In the genomic region with DNA sequence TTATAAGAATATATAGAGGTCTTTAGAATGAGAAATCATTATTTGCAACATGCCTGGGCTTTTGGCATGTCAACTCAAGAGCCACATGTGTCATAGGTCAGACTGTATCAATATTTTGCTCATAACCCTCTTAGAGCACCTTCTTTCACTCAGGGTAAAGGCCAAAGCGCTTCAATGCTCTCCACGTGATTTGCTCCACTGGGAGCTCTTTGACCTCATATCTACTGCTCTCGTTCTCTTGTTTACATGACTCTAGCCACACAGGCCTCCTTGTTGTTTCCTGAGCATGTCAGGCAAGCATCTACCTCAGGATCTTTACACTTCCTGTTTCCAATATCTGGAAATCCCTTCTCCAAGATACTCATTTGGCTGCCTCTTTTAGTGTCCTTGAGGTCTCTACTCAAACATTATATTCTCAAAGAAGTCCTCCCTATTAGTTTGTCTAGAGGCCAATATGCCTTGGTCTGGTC, we compare ENCODE assay signal across 1 cellular context.
TF ChIP-seq lines count a peak whose summit lies in the region.

No MANE protein-coding gene starts in this region.

TF ChIP-seq in HepG2, 621 proteins besides CTCF, POLR2A, EP300 and RAD21 (continued from another document and continues in another):
- TF ChIP-seq, protein P1, sequence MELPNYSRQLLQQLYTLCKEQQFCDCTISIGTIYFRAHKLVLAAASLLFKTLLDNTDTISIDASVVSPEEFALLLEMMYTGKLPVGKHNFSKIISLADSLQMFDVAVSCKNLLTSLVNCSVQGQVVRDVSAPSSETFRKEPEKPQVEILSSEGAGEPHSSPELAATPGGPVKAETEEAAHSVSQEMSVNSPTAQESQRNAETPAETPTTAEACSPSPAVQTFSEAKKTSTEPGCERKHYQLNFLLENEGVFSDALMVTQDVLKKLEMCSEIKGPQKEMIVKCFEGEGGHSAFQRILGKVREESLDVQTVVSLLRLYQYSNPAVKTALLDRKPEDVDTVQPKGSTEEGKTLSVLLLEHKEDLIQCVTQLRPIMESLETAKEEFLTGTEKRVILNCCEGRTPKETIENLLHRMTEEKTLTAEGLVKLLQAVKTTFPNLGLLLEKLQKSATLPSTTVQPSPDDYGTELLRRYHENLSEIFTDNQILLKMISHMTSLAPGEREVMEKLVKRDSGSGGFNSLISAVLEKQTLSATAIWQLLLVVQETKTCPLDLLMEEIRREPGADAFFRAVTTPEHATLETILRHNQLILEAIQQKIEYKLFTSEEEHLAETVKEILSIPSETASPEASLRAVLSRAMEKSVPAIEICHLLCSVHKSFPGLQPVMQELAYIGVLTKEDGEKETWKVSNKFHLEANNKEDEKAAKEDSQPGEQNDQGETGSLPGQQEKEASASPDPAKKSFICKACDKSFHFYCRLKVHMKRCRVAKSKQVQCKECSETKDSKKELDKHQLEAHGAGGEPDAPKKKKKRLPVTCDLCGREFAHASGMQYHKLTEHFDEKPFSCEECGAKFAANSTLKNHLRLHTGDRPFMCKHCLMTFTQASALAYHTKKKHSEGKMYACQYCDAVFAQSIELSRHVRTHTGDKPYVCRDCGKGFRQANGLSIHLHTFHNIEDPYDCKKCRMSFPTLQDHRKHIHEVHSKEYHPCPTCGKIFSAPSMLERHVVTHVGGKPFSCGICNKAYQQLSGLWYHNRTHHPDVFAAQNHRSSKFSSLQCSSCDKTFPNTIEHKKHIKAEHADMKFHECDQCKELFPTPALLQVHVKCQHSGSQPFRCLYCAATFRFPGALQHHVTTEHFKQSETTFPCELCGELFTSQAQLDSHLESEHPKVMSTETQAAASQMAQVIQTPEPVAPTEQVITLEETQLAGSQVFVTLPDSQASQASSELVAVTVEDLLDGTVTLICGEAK (IDR thresholded peaks at IDR 0.05) = no peak
- TF ChIP-seq, protein P1 (CRISPR knock-in tag; IDR thresholded peaks at IDR 0.05) = peak; percentile 65; the same call in 1 of the 2 replicates
- TF ChIP-seq, protein P2, sequence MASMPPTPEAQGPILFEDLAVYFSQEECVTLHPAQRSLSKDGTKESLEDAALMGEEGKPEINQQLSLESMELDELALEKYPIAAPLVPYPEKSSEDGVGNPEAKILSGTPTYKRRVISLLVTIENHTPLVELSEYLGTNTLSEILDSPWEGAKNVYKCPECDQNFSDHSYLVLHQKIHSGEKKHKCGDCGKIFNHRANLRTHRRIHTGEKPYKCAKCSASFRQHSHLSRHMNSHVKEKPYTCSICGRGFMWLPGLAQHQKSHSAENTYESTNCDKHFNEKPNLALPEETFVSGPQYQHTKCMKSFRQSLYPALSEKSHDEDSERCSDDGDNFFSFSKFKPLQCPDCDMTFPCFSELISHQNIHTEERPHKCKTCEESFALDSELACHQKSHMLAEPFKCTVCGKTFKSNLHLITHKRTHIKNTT (CRISPR knock-in tag; IDR thresholded peaks at IDR 0.05) = no peak
- TF ChIP-seq, protein P3, sequence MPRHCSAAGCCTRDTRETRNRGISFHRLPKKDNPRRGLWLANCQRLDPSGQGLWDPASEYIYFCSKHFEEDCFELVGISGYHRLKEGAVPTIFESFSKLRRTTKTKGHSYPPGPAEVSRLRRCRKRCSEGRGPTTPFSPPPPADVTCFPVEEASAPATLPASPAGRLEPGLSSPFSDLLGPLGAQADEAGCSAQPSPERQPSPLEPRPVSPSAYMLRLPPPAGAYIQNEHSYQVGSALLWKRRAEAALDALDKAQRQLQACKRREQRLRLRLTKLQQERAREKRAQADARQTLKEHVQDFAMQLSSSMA (CRISPR knock-in tag; IDR thresholded peaks at IDR 0.05) = no peak
- TF ChIP-seq, protein P4, sequence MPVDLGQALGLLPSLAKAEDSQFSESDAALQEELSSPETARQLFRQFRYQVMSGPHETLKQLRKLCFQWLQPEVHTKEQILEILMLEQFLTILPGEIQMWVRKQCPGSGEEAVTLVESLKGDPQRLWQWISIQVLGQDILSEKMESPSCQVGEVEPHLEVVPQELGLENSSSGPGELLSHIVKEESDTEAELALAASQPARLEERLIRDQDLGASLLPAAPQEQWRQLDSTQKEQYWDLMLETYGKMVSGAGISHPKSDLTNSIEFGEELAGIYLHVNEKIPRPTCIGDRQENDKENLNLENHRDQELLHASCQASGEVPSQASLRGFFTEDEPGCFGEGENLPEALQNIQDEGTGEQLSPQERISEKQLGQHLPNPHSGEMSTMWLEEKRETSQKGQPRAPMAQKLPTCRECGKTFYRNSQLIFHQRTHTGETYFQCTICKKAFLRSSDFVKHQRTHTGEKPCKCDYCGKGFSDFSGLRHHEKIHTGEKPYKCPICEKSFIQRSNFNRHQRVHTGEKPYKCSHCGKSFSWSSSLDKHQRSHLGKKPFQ (CRISPR knock-in tag; IDR thresholded peaks at IDR 0.05; ENCODE audit: insufficient replicate concordance) = no peak
- TF ChIP-seq NFE2L2 (IDR thresholded peaks at IDR 0.05; ENCODE audit: low read length) = no peak
- no peak for TF ChIP-seq NFE2 (CRISPR knock-in tag; IDR thresholded peaks at IDR 0.05)
- TF ChIP-seq ZFAT (CRISPR knock-in tag; conservative IDR thresholded peaks at IDR 0.05) = no peak
- TF ChIP-seq TCF12 (IDR thresholded peaks at IDR 0.05) = no peak
- peak; percentile 96 for TF ChIP-seq TCF12 (CRISPR knock-in tag; IDR thresholded peaks at IDR 0.05)
- TF ChIP-seq HOXA7 (CRISPR knock-in tag; IDR thresholded peaks at IDR 0.05) = no peak
- TF ChIP-seq, protein P5, sequence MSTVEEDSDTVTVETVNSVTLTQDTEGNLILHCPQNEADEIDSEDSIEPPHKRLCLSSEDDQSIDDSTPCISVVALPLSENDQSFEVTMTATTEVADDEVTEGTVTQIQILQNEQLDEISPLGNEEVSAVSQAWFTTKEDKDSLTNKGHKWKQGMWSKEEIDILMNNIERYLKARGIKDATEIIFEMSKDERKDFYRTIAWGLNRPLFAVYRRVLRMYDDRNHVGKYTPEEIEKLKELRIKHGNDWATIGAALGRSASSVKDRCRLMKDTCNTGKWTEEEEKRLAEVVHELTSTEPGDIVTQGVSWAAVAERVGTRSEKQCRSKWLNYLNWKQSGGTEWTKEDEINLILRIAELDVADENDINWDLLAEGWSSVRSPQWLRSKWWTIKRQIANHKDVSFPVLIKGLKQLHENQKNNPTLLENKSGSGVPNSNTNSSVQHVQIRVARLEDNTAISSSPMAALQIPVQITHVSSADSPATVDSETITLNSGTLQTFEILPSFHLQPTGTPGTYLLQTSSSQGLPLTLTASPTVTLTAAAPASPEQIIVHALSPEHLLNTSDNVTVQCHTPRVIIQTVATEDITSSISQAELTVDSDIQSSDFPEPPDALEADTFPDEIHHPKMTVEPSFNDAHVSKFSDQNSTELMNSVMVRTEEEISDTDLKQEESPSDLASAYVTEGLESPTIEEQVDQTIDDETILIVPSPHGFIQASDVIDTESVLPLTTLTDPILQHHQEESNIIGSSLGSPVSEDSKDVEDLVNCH (CRISPR knock-in tag; IDR thresholded peaks at IDR 0.05) = no peak
- peak; percentile 95 for TF ChIP-seq HOXD1 (CRISPR knock-in tag; IDR thresholded peaks at IDR 0.05)
- 0 out of 2 replicates have a peak, but pooled peaks have one; percentile 48 for TF ChIP-seq JUND (CRISPR knock-in tag; IDR thresholded peaks at IDR 0.05)
- TF ChIP-seq, protein P6, sequence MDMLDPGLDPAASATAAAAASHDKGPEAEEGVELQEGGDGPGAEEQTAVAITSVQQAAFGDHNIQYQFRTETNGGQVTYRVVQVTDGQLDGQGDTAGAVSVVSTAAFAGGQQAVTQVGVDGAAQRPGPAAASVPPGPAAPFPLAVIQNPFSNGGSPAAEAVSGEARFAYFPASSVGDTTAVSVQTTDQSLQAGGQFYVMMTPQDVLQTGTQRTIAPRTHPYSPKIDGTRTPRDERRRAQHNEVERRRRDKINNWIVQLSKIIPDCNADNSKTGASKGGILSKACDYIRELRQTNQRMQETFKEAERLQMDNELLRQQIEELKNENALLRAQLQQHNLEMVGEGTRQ (IDR thresholded peaks at IDR 0.05; ENCODE audit: low read depth, low read length) = peak; percentile 91
- TF ChIP-seq, protein P6 (CRISPR knock-in tag; IDR thresholded peaks at IDR 0.05; ENCODE audit: borderline replicate concordance) = peak; percentile 90; the same call in 1 of the 2 replicates
- TF ChIP-seq ZNF557 (CRISPR knock-in tag; IDR thresholded peaks at IDR 0.05) = 0 out of 2 replicates have a peak, but pooled peaks have one; percentile 92
- TF ChIP-seq, protein P7, sequence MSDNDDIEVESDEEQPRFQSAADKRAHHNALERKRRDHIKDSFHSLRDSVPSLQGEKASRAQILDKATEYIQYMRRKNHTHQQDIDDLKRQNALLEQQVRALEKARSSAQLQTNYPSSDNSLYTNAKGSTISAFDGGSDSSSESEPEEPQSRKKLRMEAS (IDR thresholded peaks at IDR 0.05) = peak; percentile 93
- TF ChIP-seq, protein P8, sequence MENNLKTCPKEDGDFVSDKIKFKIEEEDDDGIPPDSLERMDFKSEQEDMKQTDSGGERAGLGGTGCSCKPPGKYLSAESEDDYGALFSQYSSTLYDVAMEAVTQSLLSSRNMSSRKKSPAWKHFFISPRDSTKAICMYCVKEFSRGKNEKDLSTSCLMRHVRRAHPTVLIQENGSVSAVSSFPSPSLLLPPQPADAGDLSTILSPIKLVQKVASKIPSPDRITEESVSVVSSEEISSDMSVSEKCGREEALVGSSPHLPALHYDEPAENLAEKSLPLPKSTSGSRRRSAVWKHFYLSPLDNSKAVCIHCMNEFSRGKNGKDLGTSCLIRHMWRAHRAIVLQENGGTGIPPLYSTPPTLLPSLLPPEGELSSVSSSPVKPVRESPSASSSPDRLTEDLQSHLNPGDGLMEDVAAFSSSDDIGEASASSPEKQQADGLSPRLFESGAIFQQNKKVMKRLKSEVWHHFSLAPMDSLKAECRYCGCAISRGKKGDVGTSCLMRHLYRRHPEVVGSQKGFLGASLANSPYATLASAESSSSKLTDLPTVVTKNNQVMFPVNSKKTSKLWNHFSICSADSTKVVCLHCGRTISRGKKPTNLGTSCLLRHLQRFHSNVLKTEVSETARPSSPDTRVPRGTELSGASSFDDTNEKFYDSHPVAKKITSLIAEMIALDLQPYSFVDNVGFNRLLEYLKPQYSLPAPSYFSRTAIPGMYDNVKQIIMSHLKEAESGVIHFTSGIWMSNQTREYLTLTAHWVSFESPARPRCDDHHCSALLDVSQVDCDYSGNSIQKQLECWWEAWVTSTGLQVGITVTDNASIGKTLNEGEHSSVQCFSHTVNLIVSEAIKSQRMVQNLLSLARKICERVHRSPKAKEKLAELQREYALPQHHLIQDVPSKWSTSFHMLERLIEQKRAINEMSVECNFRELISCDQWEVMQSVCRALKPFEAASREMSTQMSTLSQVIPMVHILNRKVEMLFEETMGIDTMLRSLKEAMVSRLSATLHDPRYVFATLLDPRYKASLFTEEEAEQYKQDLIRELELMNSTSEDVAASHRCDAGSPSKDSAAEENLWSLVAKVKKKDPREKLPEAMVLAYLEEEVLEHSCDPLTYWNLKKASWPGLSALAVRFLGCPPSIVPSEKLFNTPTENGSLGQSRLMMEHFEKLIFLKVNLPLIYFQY (CRISPR knock-in tag; IDR thresholded peaks at IDR 0.05; ENCODE audit: borderline replicate concordance) = peak; percentile 89; the same call in 1 of the 2 replicates
- TF ChIP-seq HOXA5 (CRISPR knock-in tag; IDR thresholded peaks at IDR 0.05) = peak; percentile 86
- peak; percentile 99 for TF ChIP-seq POGZ (CRISPR knock-in tag; IDR thresholded peaks at IDR 0.05)
- TF ChIP-seq GATAD1 (CRISPR knock-in tag; IDR thresholded peaks at IDR 0.05) = peak; percentile 79
- no peak for TF ChIP-seq ZNF891 (CRISPR knock-in tag; IDR thresholded peaks at IDR 0.05)
- TF ChIP-seq PCBP1 (IDR thresholded peaks at IDR 0.05; ENCODE audit: borderline replicate concordance, low read depth, low read length) = no peak
- no peak for TF ChIP-seq ZNF30 (CRISPR knock-in tag; IDR thresholded peaks at IDR 0.05)
- no peak for TF ChIP-seq ZNF326 (CRISPR knock-in tag; IDR thresholded peaks at IDR 0.05; ENCODE audit: borderline replicate concordance)
- TF ChIP-seq ZNF7 (CRISPR knock-in tag; IDR thresholded peaks at IDR 0.05) = peak; percentile 71
- peak; percentile 20; the same call in 1 of the 2 replicates for TF ChIP-seq ZNF121 (CRISPR knock-in tag; IDR thresholded peaks at IDR 0.05)
- TF ChIP-seq, protein P9, sequence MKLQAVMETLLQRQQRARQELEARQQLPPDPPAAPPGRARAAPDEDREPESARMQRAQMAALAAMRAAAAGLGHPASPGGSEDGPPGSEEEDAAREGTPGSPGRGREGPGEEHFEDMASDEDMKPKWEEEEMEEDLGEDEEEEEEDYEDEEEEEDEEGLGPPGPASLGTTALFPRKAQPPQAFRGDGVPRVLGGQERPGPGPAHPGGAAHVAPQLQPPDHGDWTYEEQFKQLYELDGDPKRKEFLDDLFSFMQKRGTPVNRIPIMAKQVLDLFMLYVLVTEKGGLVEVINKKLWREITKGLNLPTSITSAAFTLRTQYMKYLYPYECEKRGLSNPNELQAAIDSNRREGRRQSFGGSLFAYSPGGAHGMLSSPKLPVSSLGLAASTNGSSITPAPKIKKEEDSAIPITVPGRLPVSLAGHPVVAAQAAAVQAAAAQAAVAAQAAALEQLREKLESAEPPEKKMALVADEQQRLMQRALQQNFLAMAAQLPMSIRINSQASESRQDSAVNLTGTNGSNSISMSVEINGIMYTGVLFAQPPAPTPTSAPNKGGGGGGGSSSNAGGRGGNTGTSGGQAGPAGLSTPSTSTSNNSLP (IDR thresholded peaks at IDR 0.05; ENCODE audit: low read depth, low read length) = peak; percentile 92
- peak; percentile 97 for TF ChIP-seq ETV5 (CRISPR knock-in tag; IDR thresholded peaks at IDR 0.05; ENCODE audit: borderline replicate concordance)
